In the genomic region with DNA sequence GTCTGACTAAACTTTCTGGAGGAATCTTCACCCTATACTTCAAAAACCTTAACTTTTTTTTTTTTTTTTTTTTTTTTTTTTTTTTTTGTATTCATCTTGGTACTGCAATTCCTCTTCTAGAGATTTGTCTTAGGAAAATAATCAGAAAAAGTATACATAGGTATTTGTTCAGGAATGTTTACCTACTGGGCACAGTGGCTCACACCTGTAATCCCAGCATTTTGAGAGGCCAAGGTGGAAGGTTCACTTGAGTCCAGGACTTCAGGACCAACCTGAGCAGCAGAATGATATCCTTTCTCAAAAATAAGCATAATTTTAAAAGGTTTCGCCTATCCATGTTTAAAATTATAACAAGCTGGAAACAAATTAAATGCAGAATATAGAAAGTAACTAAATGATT, we compare ENCODE assay signal across 9 cellular contexts.
"Had no signal": no experiment of that assay in that cellular context is flagged by ENCODE, and none has a peak within 500 bp of the region (broad histone marks: within the 10 kb centered on the region; RNA-seq: fewer than 3 reads in every experiment).

No MANE protein-coding gene starts in this region.

- H3K4me1 Mint-ChIP-seq: IgD-negative memory B cell had no signal

- H3K4me1 ChIP-seq: HAP-1 had no signal

- H3K27ac Mint-ChIP-seq: IgD-negative memory B cell had no signal

- H3K27ac ChIP-seq: GM23248, HL-60 had no signal

- H3K36me3 ChIP-seq: HAP-1 had no signal

- FAIRE-seq: HepG2 had no signal

- H3K36me3 Mint-ChIP-seq: IgD-negative memory B cell had no signal

- H3K4me3 Mint-ChIP-seq: IgD-negative memory B cell had no signal

- DNase-seq: GM23248, GOT3, H7, KBM-7 had no signal

- H3K4me3 ChIP-seq: GM23248, HAP-1 had no signal

- ATAC-seq: HCT116, HepG2 had no signal
